Comparison of ENCODE assay signal across 13 cellular contexts in genomic region chr1:207754942-207755689, GRCh38. TPM values are rescaled to one million over a fixed set of nuclear protein-coding genes. Genes with fewer than 3 reads are reported as not detected.
DNase-seq lines count a peak whose midpoint lies in the region; ATAC-seq and TF ChIP-seq lines count a peak whose summit lies in the region.
"Had no signal": no experiment of that assay in that cellular context is flagged by ENCODE, and none has a peak within 500 bp of the region (broad histone marks: within the 10 kb centered on the region; RNA-seq: fewer than 3 reads in every experiment).

No MANE protein-coding gene starts in this region.

- POLR2A ChIA-PET in CD4-positive, alpha-beta T cell (lab: Charles Lee): no interaction called here

- H3K36me3 Mint-ChIP-seq in CD4-positive, alpha-beta T cell (ENCODE audit: low read depth): peaks cover 66% of the 10 kb centered on the region
- peaks cover 12% of the 10 kb centered on the region for H3K36me3 Mint-ChIP-seq in activated T-helper 1 cell treated with anti-CD3 and anti-CD28 coated beads, Interleukin-12 subunit alpha, Interleukin-12 subunit beta, Interleukin-2, Interleukin-4 antibody, amounts not matched to agents 30 ng/mL and 10 ng/mL and 1 ng/mL, durations not matched to agents 14 hours and 24 hours and 36 hours (ENCODE audit: low read depth)

- peaks cover 68% of the 10 kb centered on the region for H3K4me1 Mint-ChIP-seq in CD4-positive, alpha-beta T cell (ENCODE audit: low read depth)
- H3K4me1 Mint-ChIP-seq in activated T-helper 1 cell treated with anti-CD3 and anti-CD28 coated beads, Interleukin-12 subunit alpha, Interleukin-12 subunit beta, Interleukin-2, Interleukin-4 antibody, amounts not matched to agents 30 ng/mL and 10 ng/mL and 1 ng/mL, durations not matched to agents 14 hours and 24 hours and 36 hours (ENCODE audit: low read depth): peaks cover 57% of the 10 kb centered on the region

- H3K27me3 ChIP-seq in CD4-positive, alpha-beta T cell (ENCODE audit: control insufficient read depth, insufficient read depth, low read length): no peaks in the 10 kb centered on the region
- H3K27me3 ChIP-seq in HL-60 (ENCODE audit: insufficient read depth, poor library complexity, severe bottlenecking) (no peaks in the 10 kb centered on the region), lower lobe of right lung (ENCODE audit: low read depth) (no peaks in the 10 kb centered on the region), H7 (ENCODE audit: control insufficient read depth, insufficient read depth, low read length) (no peaks in the 10 kb centered on the region), right atrium auricular region (no peaks in the 10 kb centered on the region)
- H3K27me3 ChIP-seq: testis had no signal

- peak overlapping the region; percentile 4; the same call in 1 of the 2 replicates for H3K4me3 ChIP-seq in HL-60 (replicated peaks; ENCODE audit: insufficient read depth, low read length)
- peak overlapping the region; percentile 21 for H3K4me3 ChIP-seq in lower lobe of right lung
- H3K4me3 ChIP-seq in H7 (ENCODE audit: insufficient read depth, low read depth, low read length): no peak overlapping the region
- no peak overlapping the region for H3K4me3 ChIP-seq in right atrium auricular region
- H3K4me3 ChIP-seq: testis had no signal

- CTCF ChIA-PET in CD4-positive, alpha-beta T cell (lab: Charles Lee): interaction anchor here (0.7 to 1.1 kb wide), 3 partner anchors 42 to 69 kb away, joined by 3 to 4 read pairs (median 3); no protein-coding TSS in a partner anchor

- peaks cover 47% of the 10 kb centered on the region for H3K4me1 ChIP-seq in lower lobe of right lung
- peaks cover 0 to 53% of the 10 kb centered on the region in 2 donors for H3K4me1 ChIP-seq in right atrium auricular region

- no peak for ATAC-seq in CD4-positive, alpha-beta T cell (ENCODE audit: poor library complexity)
- ATAC-seq in lower lobe of right lung: no peak
- ATAC-seq: activated CD8-positive, alpha-beta memory T cell treated with anti-CD3 and anti-CD28 coated beads, Interleukin-2, amount 10 ng/mL, durations not matched to agents 7 days and 5 days had no signal

- peak overlapping the region; percentile 14 for H3K4me3 Mint-ChIP-seq in CD4-positive, alpha-beta T cell
- no peak overlapping the region for H3K4me3 Mint-ChIP-seq in activated T-helper 1 cell treated with anti-CD3 and anti-CD28 coated beads, Interleukin-12 subunit alpha, Interleukin-12 subunit beta, Interleukin-2, Interleukin-4 antibody, amounts not matched to agents 30 ng/mL and 10 ng/mL and 1 ng/mL, durations not matched to agents 14 hours and 24 hours and 36 hours

- no peak for DNase-seq in CD4-positive, alpha-beta T cell
- peak in 1 of 2 experiments; percentile 56 for DNase-seq in HL-60 (ENCODE audit: low read depth in 1 of 2, low spot score in 1 of 2)
- no peak for DNase-seq in activated T-helper 1 cell treated with anti-CD3 and anti-CD28 coated beads, Interleukin-12 subunit alpha, Interleukin-12 subunit beta, Interleukin-2, Interleukin-4 antibody, amounts not matched to agents 30 ng/mL and 10 ng/mL and 1 ng/mL, durations not matched to agents 14 hours and 24 hours and 36 hours (ENCODE audit: low spot score)
- no peak for DNase-seq in lower lobe of right lung
- no peak for DNase-seq in HPDE6-E6E7 (ENCODE audit: extremely low spot score)
- DNase-seq in H7: no peak
- DNase-seq in right atrium auricular region (ENCODE audit: low spot score): no peak
- DNase-seq in retina: no peak
- DNase-seq: activated CD8-positive, alpha-beta memory T cell treated with anti-CD3 and anti-CD28 coated beads, Interleukin-2, amount 10 ng/mL, durations not matched to agents 7 days and 5 days; EL; islet precursor cell; NCI-H345; testis had no signal

- peak overlapping the region; percentile 35 for H3K27ac Mint-ChIP-seq in CD4-positive, alpha-beta T cell
- H3K27ac Mint-ChIP-seq in activated T-helper 1 cell treated with anti-CD3 and anti-CD28 coated beads, Interleukin-12 subunit alpha, Interleukin-12 subunit beta, Interleukin-2, Interleukin-4 antibody, amounts not matched to agents 30 ng/mL and 10 ng/mL and 1 ng/mL, durations not matched to agents 14 hours and 24 hours and 36 hours: peak overlapping the region; percentile 47

- H3K36me3 ChIP-seq in lower lobe of right lung (peaks cover 33% of the 10 kb centered on the region), H7 (replicated peaks; ENCODE audit: control insufficient read depth, insufficient read depth, low read length) (peaks cover 15% of the 10 kb centered on the region), right atrium auricular region (peaks cover 23% of the 10 kb centered on the region)

- no peaks in the 10 kb centered on the region for H3K9me3 Mint-ChIP-seq in CD4-positive, alpha-beta T cell
- no peaks in the 10 kb centered on the region for H3K9me3 Mint-ChIP-seq in activated T-helper 1 cell treated with anti-CD3 and anti-CD28 coated beads, Interleukin-12 subunit alpha, Interleukin-12 subunit beta, Interleukin-2, Interleukin-4 antibody, amounts not matched to agents 30 ng/mL and 10 ng/mL and 1 ng/mL, durations not matched to agents 14 hours and 24 hours and 36 hours

- intact Hi-C loops in CD4-positive, alpha-beta T cell (cut with DNase I, micrococcal nuclease): loop anchor here (5.0 to 10.0 kb wide), 5 partner anchors 42 to 700 kb away; partner anchors contain the start of genes CD55 (in 1 of the 2), PFKFB2 (in 1 of the 2) and YOD1 (in 1 of the 2)
- intact Hi-C loops in activated T-helper 1 cell treated with anti-CD3 and anti-CD28 coated beads, Interleukin-12 subunit alpha, Interleukin-12 subunit beta, Interleukin-2, Interleukin-4 antibody, amounts not matched to agents 30 ng/mL and 10 ng/mL and 1 ng/mL, durations not matched to agents 14 hours and 24 hours and 36 hours (cut with micrococcal nuclease): loop anchor here (5.0 to 10.0 kb wide), 4 partner anchors 108 to 703 kb away; partner anchors contain the start of genes CD55, CR1L, PFKFB2 and YOD1
- intact Hi-C loops in lower lobe of right lung (cut with DNase I): no loop called here

- no peaks in the 10 kb centered on the region for H3K9me3 ChIP-seq in CD4-positive, alpha-beta T cell (ENCODE audit: control insufficient read depth, low read length)
- H3K9me3 ChIP-seq in lower lobe of right lung (no peaks in the 10 kb centered on the region), right atrium auricular region (no peaks in the 10 kb centered on the region)
- H3K9me3 ChIP-seq: testis had no signal

- H3K27ac ChIP-seq in CD4-positive, alpha-beta T cell (ENCODE audit: low read depth, low read length): no peak overlapping the region
- H3K27ac ChIP-seq in HL-60 (replicated peaks) (peak overlapping the region; percentile 53), lower lobe of right lung (peak overlapping the region; percentile 32), right atrium auricular region (no peak overlapping the region)

- TF ChIP-seq CTCF in CD4-positive, alpha-beta T cell (IDR thresholded peaks at IDR 0.05): no peak
- TF ChIP-seq CTCF in HL-60 (IDR thresholded peaks at IDR 0.05; ENCODE audit: insufficient read depth, low read length): no peak
- no peak for TF ChIP-seq CTCF in lower lobe of right lung (IDR thresholded peaks at IDR 0.05)
- no peak for TF ChIP-seq CTCF in right atrium auricular region (IDR thresholded peaks at IDR 0.05)

- no peaks in the 10 kb centered on the region for H3K27me3 Mint-ChIP-seq in CD4-positive, alpha-beta T cell
- H3K27me3 Mint-ChIP-seq in activated T-helper 1 cell treated with anti-CD3 and anti-CD28 coated beads, Interleukin-12 subunit alpha, Interleukin-12 subunit beta, Interleukin-2, Interleukin-4 antibody, amounts not matched to agents 30 ng/mL and 10 ng/mL and 1 ng/mL, durations not matched to agents 14 hours and 24 hours and 36 hours (ENCODE audit: insufficient read depth): no peaks in the 10 kb centered on the region
- H3K27me3 Mint-ChIP-seq: activated CD8-positive, alpha-beta memory T cell treated with anti-CD3 and anti-CD28 coated beads, Interleukin-2, amount 10 ng/mL, durations not matched to agents 7 days and 5 days had no signal

RNA-seq across cellular contexts. Expression of gene CD46, which starts 3.3 kb away (rescaled TPM):
- 100 to 1,000 TPM; 111 to 115 TPM for total RNA-seq in CD4-positive, alpha-beta T cell
- 101 and 105 TPM in 2 replicates for total RNA-seq in activated T-helper 1 cell treated with anti-CD3 and anti-CD28 coated beads, Interleukin-12 subunit alpha, Interleukin-12 subunit beta, Interleukin-2, Interleukin-4 antibody, amounts not matched to agents 30 ng/mL and 10 ng/mL and 1 ng/mL, durations not matched to agents 14 hours and 24 hours and 36 hours
- 302 TPM for total RNA-seq in lower lobe of right lung
- 80.9 and 173 TPM in 2 replicates for total RNA-seq in H7 (2014; rRNA removed; shearing (Covaris generic))
- total RNA-seq in right atrium auricular region: 10 to 100 TPM; 44.9 to 85.4 TPM

Comparison
In these comparisons a context has a peak if more than half of its experiments do, and no peak if none do; other contexts are left out.
1. H3K27ac ChIP-seq: peak in HL-60 (single experiment) and lower lobe of right lung (single experiment); none in CD4-positive, alpha-beta T cell (single experiment) and right atrium auricular region (0 of 2).
2. H3K4me3 ChIP-seq: peak in HL-60 (single experiment) and lower lobe of right lung (single experiment); none in H7 (single experiment) and right atrium auricular region (0 of 2).